ENCODE assay signal across 30 cellular contexts in genomic region chr18:28808373-28808772, GRCh38.
"Had no signal": no experiment of that assay in that cellular context is flagged by ENCODE, and none has a peak within 500 bp of the region (broad histone marks: within the 10 kb centered on the region; RNA-seq: fewer than 3 reads in every experiment).

No MANE protein-coding gene starts in this region.

- H3K4me3 ChIP-seq: adrenal gland, ascending aorta, body of pancreas, breast epithelium, cardiac muscle cell had no signal

- H3K9me3 ChIP-seq: adrenal gland, ascending aorta had no signal

- H3K36me3 ChIP-seq: adrenal gland, ascending aorta, brain microvascular endothelial cell, breast epithelium, cardiac muscle cell had no signal

- H3K27ac ChIP-seq: adrenal gland, ascending aorta, body of pancreas, brain microvascular endothelial cell, breast epithelium, cardiac muscle cell had no signal

- DNase-seq: activated effector memory CD4-positive, alpha-beta T cell treated with anti-CD3 and anti-CD28 coated beads, Interleukin-2, amount 50 U/mL, for 16 hours; activated effector memory CD4-positive, alpha-beta T cell treated with Interleukin-2 at 50 U/mL for 16 hours; activated gamma-delta T cell; activated gamma-delta T cell treated with Interleukin-2 at 50 U/mL for 16 hours; activated naive CD4-positive, alpha-beta T cell; activated naive CD4-positive, alpha-beta T cell treated with anti-CD3 and anti-CD28 coated beads for 36 hours; activated naive CD4-positive, alpha-beta T cell treated with anti-CD3 and anti-CD28 coated beads, Interleukin-2, amount 10 ng/mL, durations not matched to agents 7 days and 5 days; activated naive CD4-positive, alpha-beta T cell treated with anti-CD3 and anti-CD28 coated beads, Interleukin-2, amount 50 U/mL, for 16 hours; activated naive CD4-positive, alpha-beta T cell treated with Interleukin-2 at 50 U/mL for 16 hours; activated naive CD8-positive, alpha-beta T cell treated with anti-CD3 and anti-CD28 coated beads for 36 hours; activated naive CD8-positive, alpha-beta T cell treated with anti-CD3 and anti-CD28 coated beads, Interleukin-2, amount 10 ng/mL, durations not matched to agents 7 days and 5 days; activated naive CD8-positive, alpha-beta T cell treated with anti-CD3 and anti-CD28 coated beads, Interleukin-2, amount 50 U/mL, for 24 hours; activated T-cell treated with anti-CD3 and anti-CD28 coated beads, Interleukin-2, amount 50 U/mL, for 4 hours; activated T-cell treated with anti-CD3 and anti-CD28 coated beads, Interleukin-2, amount 50 U/mL, for 48 hours; activated T-cell treated with anti-CD3 and anti-CD28 coated beads, Interleukin-2, amount 50 U/mL, for 72 hours; adrenal gland; amniotic stem cell; amygdala; anterior cingulate cortex; aorta; body of pancreas; brain microvascular endothelial cell; caudate nucleus; central memory CD4-positive, alpha-beta T cell; cerebellar nuclear complex had no signal

- H3K4me1 ChIP-seq: adrenal gland, ascending aorta, body of pancreas, breast epithelium had no signal

- FAIRE-seq: astrocyte, bronchial epithelial cell had no signal
